Comparison of ENCODE assay signal across 1 cellular context in genomic region chr12:70241845-70242244, GRCh38.
TF ChIP-seq lines count a peak whose summit lies in the region.

No MANE protein-coding gene starts in this region.

TF ChIP-seq in IMR-90, 13 proteins besides CTCF, POLR2A, EP300 and RAD21 (continued from another document):
- no peak for TF ChIP-seq ELK1 (IDR thresholded peaks at IDR 0.05; ENCODE audit: borderline replicate concordance, low read depth, low read length)
- no peak for TF ChIP-seq NFE2L2 (IDR thresholded peaks at IDR 0.05; ENCODE audit: low read depth, low read length)
- no peak for TF ChIP-seq CHD1 (IDR thresholded peaks at IDR 0.05; ENCODE audit: low read depth, low read length)
- no peak for TF ChIP-seq MXI1 (IDR thresholded peaks at IDR 0.05; ENCODE audit: borderline replicate concordance, low read depth, low read length)
- no peak for TF ChIP-seq FOS (IDR thresholded peaks at IDR 0.05; ENCODE audit: low read depth, low read length)
